25 cellular contexts compared by ENCODE assay signal in genomic region chr7:4815609-4816418, GRCh38. TPM values are rescaled to one million over a fixed set of nuclear protein-coding genes. Genes with fewer than 3 reads are reported as not detected.
DNase-seq lines count a peak whose midpoint lies in the region; ATAC-seq and TF ChIP-seq lines count a peak whose summit lies in the region.
"Had no signal": no experiment of that assay in that cellular context is flagged by ENCODE, and none has a peak within 500 bp of the region (broad histone marks: within the 10 kb centered on the region; RNA-seq: fewer than 3 reads in every experiment).

No MANE protein-coding gene starts in this region.

- no peak overlapping the region for H3K4me2 ChIP-seq in H9 (ENCODE audit: insufficient read depth, insufficient read length, low read length)

- H2BK12ac ChIP-seq in H9 (ENCODE audit: insufficient read length, low read depth, low read length): no peak overlapping the region

- H2BK120ac ChIP-seq in H9 (ENCODE audit: low read depth, low read length, poor library complexity, severe bottlenecking): no peak overlapping the region

- H3K18ac ChIP-seq in H9 (ENCODE audit: insufficient read length, low read depth, low read length): no peak overlapping the region

- no peak overlapping the region for H3K4me3 Mint-ChIP-seq in H9
- no peak overlapping the region for H3K4me3 Mint-ChIP-seq in WTC11
- H3K4me3 Mint-ChIP-seq in progenitor cell of endocrine pancreas (ENCODE audit: low read depth): no peak overlapping the region
- H3K4me3 Mint-ChIP-seq: activated CD4-positive, alpha-beta T cell treated with anti-CD3 and anti-CD28 coated beads for 36 hours; nephron progenitor cell; T-helper 17 cell had no signal

- no peak overlapping the region for H4K91ac ChIP-seq in H9 (ENCODE audit: insufficient read length, low read depth, low read length)

- H3K27ac ChIP-seq in H9 (ENCODE audit: insufficient read length, low read depth, low read length): no peak overlapping the region
- H3K27ac ChIP-seq: pancreas, right atrium auricular region, SK-N-MC, upper lobe of left lung had no signal

- no peak overlapping the region for H3T11ph ChIP-seq in H9 (ENCODE audit: low read length)

- no peaks in the 10 kb centered on the region for H4K20me1 ChIP-seq in H9 (ENCODE audit: control insufficient read depth, insufficient read depth, insufficient read length)

- H3K9me3 ChIP-seq in H9 (ENCODE audit: control insufficient read depth, low read depth, low read length): no peaks in the 10 kb centered on the region
- H3K9me3 ChIP-seq: pancreas, right atrium auricular region, upper lobe of left lung had no signal

- H3K36me3 ChIP-seq in GM06990 (ENCODE audit: control insufficient read depth, insufficient read depth, low read length): no peaks in the 10 kb centered on the region
- H3K36me3 ChIP-seq: pancreas, right atrium auricular region had no signal

- no peak overlapping the region for H4K5ac ChIP-seq in H9 (ENCODE audit: insufficient read length, low read depth, low read length)

- H3K4me1 Mint-ChIP-seq in H9 (no peaks in the 10 kb centered on the region), WTC11 (no peaks in the 10 kb centered on the region), progenitor cell of endocrine pancreas (ENCODE audit: low read depth) (no peaks in the 10 kb centered on the region)
- H3K4me1 Mint-ChIP-seq: activated CD4-positive, alpha-beta T cell treated with anti-CD3 and anti-CD28 coated beads for 36 hours; T-helper 17 cell had no signal

- no peak overlapping the region for H3K9ac ChIP-seq in H9 (ENCODE audit: extremely low read depth, insufficient read length, low read length)

- ATAC-seq in WTC11: peak; percentile 72
- ATAC-seq: activated CD4-positive, alpha-beta T cell treated with anti-CD3 and anti-CD28 coated beads for 36 hours; activated naive CD4-positive, alpha-beta T cell treated with anti-CD3 and anti-CD28 coated beads, Interleukin-2, amount 50 U/mL, for 72 hours; esophagus mucosa; left colon; pancreas; T-helper 17 cell had no signal

- no peak for DNase-seq in GM06990 (ENCODE audit: extremely low read depth, insufficient read length)
- DNase-seq in H9: peak; percentile 26
- peak; percentile 56 for DNase-seq in WTC11 (ENCODE audit: low spot score)
- no peak for DNase-seq in progenitor cell of endocrine pancreas (ENCODE audit: low spot score, unreplicated experiment)
- no peak for DNase-seq in HuH-7.5 (ENCODE audit: low spot score)
- no peak for DNase-seq in HT-29 (ENCODE audit: low spot score)
- no peak for DNase-seq in activated CD4-positive, alpha-beta T cell treated with anti-CD3 and anti-CD28 coated beads for 1 hour
- DNase-seq: activated CD4-positive, alpha-beta T cell treated with anti-CD3 and anti-CD28 coated beads for 36 hours; activated T-cell treated with anti-CD3 and anti-CD28 coated beads for 4 hours; anterior cingulate cortex; CD4-positive, alpha-beta memory T cell; cortex of kidney; foreskin fibroblast; left colon; NCI-H2029; NCI-H526; nephron progenitor cell; T-helper 17 cell had no signal

- H2BK5ac ChIP-seq in H9 (ENCODE audit: insufficient read length, low read length): no peak overlapping the region

- no peak overlapping the region for H3K14ac ChIP-seq in H9 (ENCODE audit: insufficient read depth, low read length)

- no peaks in the 10 kb centered on the region for H3K4me1 ChIP-seq in H9 (ENCODE audit: insufficient read depth, low read length)
- H3K4me1 ChIP-seq: pancreas, upper lobe of left lung had no signal

- H3K27me3 Mint-ChIP-seq in H9 (ENCODE audit: low read depth): peaks cover 4% of the 10 kb centered on the region
- peaks cover 4% of the 10 kb centered on the region; the same call in 1 of the 2 replicates for H3K27me3 Mint-ChIP-seq in WTC11 (ENCODE audit: low read depth)
- H3K27me3 Mint-ChIP-seq in progenitor cell of endocrine pancreas: no peaks in the 10 kb centered on the region

- peak overlapping the region in 1 of 3 experiments; percentile 44; a peak in 1 of 7 replicates for H3K27ac Mint-ChIP-seq in H9
- H3K27ac Mint-ChIP-seq in WTC11: no peak overlapping the region
- H3K27ac Mint-ChIP-seq in progenitor cell of endocrine pancreas: no peak overlapping the region
- H3K27ac Mint-ChIP-seq: activated CD4-positive, alpha-beta T cell treated with anti-CD3 and anti-CD28 coated beads for 36 hours; activated naive CD4-positive, alpha-beta T cell treated with anti-CD3 and anti-CD28 coated beads, Interleukin-2, amount 50 U/mL, for 72 hours; CD4-positive, alpha-beta memory T cell; nephron progenitor cell; T-helper 17 cell had no signal

- no peak overlapping the region for H3K4ac ChIP-seq in H9 (ENCODE audit: low read depth, low read length)

- no peak overlapping the region for H3K23ac ChIP-seq in H9 (ENCODE audit: insufficient read length, low read depth, low read length)

- CTCF ChIA-PET in WTC11 (lab: Charles Lee): interaction anchor here (0.7 to 3.4 kb wide), 11 partner anchors 10 to 273 kb away, joined by 3 to 47 read pairs (median 4); partner anchors contain the start of gene RADIL

- H3K36me3 Mint-ChIP-seq in H9 (ENCODE audit: insufficient read depth in 1 of 3, low read depth in 3 of 3): peaks cover 0 to 10% (median 0%) of the 10 kb centered on the region in 3 experiments; a peak in 2 of 7 replicates
- peaks cover 3% of the 10 kb centered on the region; the same call in 1 of the 2 replicates for H3K36me3 Mint-ChIP-seq in WTC11
- peaks cover 3% of the 10 kb centered on the region for H3K36me3 Mint-ChIP-seq in progenitor cell of endocrine pancreas (ENCODE audit: insufficient read depth)
- H3K36me3 Mint-ChIP-seq: CD4-positive, alpha-beta memory T cell had no signal

- TF ChIP-seq CTCF in GM06990 (IDR thresholded peaks at IDR 0.05; ENCODE audit: insufficient read depth, low read length, poor library complexity, severe bottlenecking) (peak; percentile 27), H9 (conservative IDR thresholded peaks at IDR 0.05) (peak; percentile 41), WTC11 (IDR thresholded peaks at IDR 0.05) (peak; percentile 19; the same call in 1 of the 2 replicates), progenitor cell of endocrine pancreas (IDR thresholded peaks at IDR 0.05; ENCODE audit: unreplicated experiment) (peak; percentile 8)

- POLR2A ChIA-PET in WTC11 (lab: Charles Lee): no interaction called here

- H2AK5ac ChIP-seq in H9 (ENCODE audit: insufficient read length, low read length): no peak overlapping the region

- H2BK15ac ChIP-seq in H9 (ENCODE audit: low read depth, low read length): no peak overlapping the region

- H3K56ac ChIP-seq in H9 (ENCODE audit: insufficient read length, low read depth, low read length): no peak overlapping the region

- H3K79me2 ChIP-seq in H9 (ENCODE audit: insufficient read depth, low read length): no peaks in the 10 kb centered on the region

- H3K27me3 ChIP-seq in GM06990 (replicated peaks; ENCODE audit: control insufficient read depth, insufficient read depth, low read length) (no peaks in the 10 kb centered on the region), H9 (ENCODE audit: insufficient read depth, low read length) (no peaks in the 10 kb centered on the region)
- H3K27me3 ChIP-seq: pancreas, right atrium auricular region, upper lobe of left lung had no signal

- no peaks in the 10 kb centered on the region for H3K23me2 ChIP-seq in H9 (ENCODE audit: insufficient read length, low read depth, low read length, poor library complexity, severe bottlenecking)

- no peaks in the 10 kb centered on the region for H3K79me1 ChIP-seq in H9 (ENCODE audit: insufficient read depth, low read depth, low read length, poor library complexity, severe bottlenecking)

- H3K4me3 ChIP-seq in GM06990 (replicated peaks; ENCODE audit: low read depth, low read length): no peak overlapping the region
- H3K4me3 ChIP-seq: pancreas, right atrium auricular region, SK-N-MC, upper lobe of left lung had no signal

- H2AFZ ChIP-seq in H9 (ENCODE audit: low read length): no peak overlapping the region

- H3K9me3 Mint-ChIP-seq in H9 (peaks cover 1 to 6% of the 10 kb centered on the region in 2 experiments; a peak in 2 of 5 replicates), WTC11 (peaks cover 7% of the 10 kb centered on the region), progenitor cell of endocrine pancreas (ENCODE audit: low read depth) (peaks cover 7% of the 10 kb centered on the region)

- WGBS in H9 (ENCODE audit: extremely low coverage, insufficient read length, low lambda C conversion rate): no CpG with 5 or more reads among the region's 38 CpGs

- no peak overlapping the region for H4K8ac ChIP-seq in H9 (replicated peaks; ENCODE audit: insufficient read length, low read depth, low read length)

- H2BK20ac ChIP-seq in H9 (ENCODE audit: low read depth, low read length, poor library complexity, severe bottlenecking): no peak overlapping the region

TF ChIP-seq in WTC11, 78 proteins besides CTCF, POLR2A, EP300 and RAD21:
- TF ChIP-seq JAZF1 (CRISPR knock-in tag; IDR thresholded peaks at IDR 0.05) (no peak), SP1 (CRISPR knock-in tag; conservative IDR thresholded peaks at IDR 0.05) (no peak), NFE2L1 (CRISPR knock-in tag; IDR thresholded peaks at IDR 0.05) (no peak), ZNF423 (CRISPR knock-in tag; IDR thresholded peaks at IDR 0.05) (no peak), MYBL2 (CRISPR knock-in tag; IDR thresholded peaks at IDR 0.05) (no peak)
- TF ChIP-seq, protein P1, sequence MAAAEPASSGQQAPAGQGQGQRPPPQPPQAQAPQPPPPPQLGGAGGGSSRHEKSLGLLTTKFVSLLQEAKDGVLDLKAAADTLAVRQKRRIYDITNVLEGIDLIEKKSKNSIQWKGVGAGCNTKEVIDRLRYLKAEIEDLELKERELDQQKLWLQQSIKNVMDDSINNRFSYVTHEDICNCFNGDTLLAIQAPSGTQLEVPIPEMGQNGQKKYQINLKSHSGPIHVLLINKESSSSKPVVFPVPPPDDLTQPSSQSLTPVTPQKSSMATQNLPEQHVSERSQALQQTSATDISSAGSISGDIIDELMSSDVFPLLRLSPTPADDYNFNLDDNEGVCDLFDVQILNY (CRISPR knock-in tag; IDR thresholded peaks at IDR 0.05): no peak
TF ChIP-seq in WTC11: peak in this region for 0.

RNA-seq across cellular contexts. Expression of gene AP5Z1, which starts 40.4 kb away (rescaled TPM):
- 38.3 and 39.2 TPM in 2 replicates for total RNA-seq in H9 (2021)
- 25.6 to 29.4 TPM (median 27.9 TPM) in 3 replicates for total RNA-seq in WTC11 (2021)
- total RNA-seq in progenitor cell of endocrine pancreas: 41.0 and 42.8 TPM in 2 replicates
- total RNA-seq in HT-29 (2014; rRNA removed; shearing (Covaris generic)): 74.5 and 81.3 TPM in 2 replicates

RNA-seq across cellular contexts. Expression of gene PAPOLB, which starts 46.0 kb away (rescaled TPM):
- total RNA-seq in H9 (2021): 0.04 and 0.13 TPM in 2 replicates
- total RNA-seq in WTC11 (2021): 0.23 to 0.31 TPM (median 0.27 TPM) in 3 replicates
- total RNA-seq in progenitor cell of endocrine pancreas: 0.07 and 0.10 TPM in 2 replicates
- total RNA-seq in HT-29 (2014; rRNA removed; shearing (Covaris generic)): not detected in 2 replicates
- total RNA-seq: activated CD4-positive, alpha-beta T cell treated with anti-CD3 and anti-CD28 coated beads for 36 hours; activated naive CD4-positive, alpha-beta T cell treated with anti-CD3 and anti-CD28 coated beads, Interleukin-2, amount 50 U/mL, for 72 hours; CD4-positive, alpha-beta memory T cell; esophagus mucosa; MCF 10A; T-helper 17 cell had no signal

Comparison
In these comparisons a context has a peak if more than half of its experiments do, and no peak if none do; other contexts are left out.
1. DNase-seq: peak in H9 (single experiment) and WTC11 (single experiment); none in GM06990 (single experiment), progenitor cell of endocrine pancreas (single experiment), HuH-7.5 (single experiment), HT-29 (single experiment) and activated CD4-positive, alpha-beta T cell treated with anti-CD3 and anti-CD28 coated beads for 1 hour (single experiment).
2. Peak in every context shown above with its lines, with median percentiles within 50 percentile points of each other: CTCF ChIP-seq.